20 cellular contexts compared by ENCODE assay signal in the genomic region with DNA sequence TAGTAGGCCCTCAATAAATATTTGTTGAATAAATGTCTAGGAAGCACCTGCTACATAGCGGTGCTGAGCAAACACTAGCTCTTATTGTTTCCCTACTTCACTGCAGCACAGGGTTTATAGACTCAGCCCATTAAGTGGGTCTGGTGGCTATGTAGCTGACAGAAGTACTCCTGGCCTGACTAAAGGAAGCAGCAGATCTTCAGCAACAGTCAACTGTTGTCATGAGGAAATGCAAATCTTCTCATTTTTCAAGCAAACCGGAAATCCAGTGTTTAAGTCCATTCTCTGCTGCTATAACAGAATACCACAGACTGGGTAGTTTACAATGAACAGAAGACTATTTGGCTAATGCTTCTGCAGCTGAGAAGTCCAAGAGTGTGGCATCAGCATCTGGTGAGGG. TPM values are rescaled to one million over a fixed set of nuclear protein-coding genes. Genes with fewer than 3 reads are reported as not detected.
A peak's percentile ranks its signal among the peaks of the same experiment; 100 is the strongest.
DNase-seq lines count a peak whose midpoint lies in the region; ATAC-seq, FAIRE-seq and TF ChIP-seq lines count a peak whose summit lies in the region.
"Had no signal": no experiment of that assay in that cellular context is flagged by ENCODE, and none has a peak within 500 bp of the region (broad histone marks: within the 10 kb centered on the region; RNA-seq: fewer than 3 reads in every experiment).

No MANE protein-coding gene starts in this region.

- H4K20me1 ChIP-seq in GM12878 (ENCODE audit: control insufficient read depth, insufficient read depth), result no peaks in the 10 kb centered on the region

- ATAC-seq in GM12878 (no peak), upper lobe of left lung (ENCODE audit: low FRiP score in 2 of 2) (no peak), HG03354 (IDR thresholded peaks at IDR 0.05; ENCODE audit: poor library complexity, severe bottlenecking, unreplicated experiment) (no peak)
- ATAC-seq: CD8-positive, alpha-beta T cell; gastrocnemius medialis; stimulated activated naive B cell treated with anti-CD40 and anti-IgM and Interleukin-4, amounts not matched to agents 10 μg/mL and 1 μg/mL and 100 μg/mL, for 72 hours had no signal

- FAIRE-seq in GM18507 (lab: Jason Lieb, UNC), result peak; percentile 45
- no peak for FAIRE-seq in GM12878 (lab: Jason Lieb, UNC)
- FAIRE-seq: colon, G401.6, HTR-8/SVneo had no signal

- DNase-seq in DMS153 (lab: John Stamatoyannopoulos, UW) (peak; percentile 35), DMS153 treated with DMSO at 0.1 percent for 48 hours (lab: John Stamatoyannopoulos, UW; ENCODE audit: unreplicated experiment) (no peak), GM18507 (ENCODE audit: extremely low spot score, insufficient read length, low read depth) (no peak), NCI-H2029 (lab: John Stamatoyannopoulos, UW) (peak; percentile 65), GM12878 (ENCODE audit: low read depth, low spot score) (no peak), NCI-H2227 (lab: John Stamatoyannopoulos, UW; ENCODE audit: unreplicated experiment) (no peak), upper lobe of left lung (no peak)
- DNase-seq: activated CD4-positive, CD25-positive, alpha-beta regulatory T cell treated with anti-CD3 and anti-CD28 coated beads, Interleukin-2, amount 50 U/mL, for 72 hours; activated CD8-positive, alpha-beta memory T cell treated with anti-CD3 and anti-CD28 coated beads, Interleukin-2, amount 50 U/mL, for 48 hours; activated naive CD4-positive, alpha-beta T cell treated with Interleukin-2 at 50 U/mL for 16 hours; CD8-positive, alpha-beta T cell; gastrocnemius medialis; NCI-H446 treated with DMSO at 0.1 percent for 48 hours; stimulated activated naive B cell treated with anti-CD40 and anti-IgM and Interleukin-4, amounts not matched to agents 10 μg/mL and 1 μg/mL and 100 μg/mL, for 72 hours; transverse colon had no signal

- RAD21 ChIA-PET in GM12878 (lab: Charles Lee; ENCODE audit: unreplicated experiment), result no interaction called here

- no peak overlapping the region for H3K4me2 ChIP-seq in GM12878 (ENCODE audit: control insufficient read depth, insufficient read depth)
- H3K4me2 ChIP-seq: smooth muscle cell had no signal

- no peak overlapping the region for H2AFZ ChIP-seq in GM12878 (ENCODE audit: control insufficient read depth, low read depth, low read length)

- TF ChIP-seq CTCF in GM12878 (IDR thresholded peaks at IDR 0.05 in 2 of 3, conservative IDR thresholded peaks at IDR 0.05 in 1 of 3; ENCODE audit: control insufficient read depth in 2 of 3, extremely low read depth in 1 of 3, insufficient read depth in 1 of 3, low read depth in 3 of 3, low read length in 3 of 3) (no peak), upper lobe of left lung (IDR thresholded peaks at IDR 0.05) (no peak)

- H3K27me3 ChIP-seq in GM12878 (replicated peaks in 1 of 2; ENCODE audit: control insufficient read depth in 2 of 2, insufficient read depth in 2 of 2, low read length in 1 of 2) (no peaks in the 10 kb centered on the region), upper lobe of left lung (no peaks in the 10 kb centered on the region)
- H3K27me3 ChIP-seq: gastrocnemius medialis, transverse colon had no signal

- H3K36me3 ChIP-seq in GM12878 (ENCODE audit: control insufficient read depth in 2 of 2, insufficient read depth in 2 of 2, low read length in 1 of 2) (no peaks in the 10 kb centered on the region), upper lobe of left lung (no peaks in the 10 kb centered on the region)
- H3K36me3 ChIP-seq: gastrocnemius medialis, transverse colon had no signal

- TF ChIP-seq EP300 in GM12878 (IDR thresholded peaks at IDR 0.05; ENCODE audit: borderline replicate concordance in 1 of 2, control insufficient read depth in 1 of 2, low read depth in 2 of 2, low read length in 2 of 2) (no peak), upper lobe of left lung (IDR thresholded peaks at IDR 0.05) (no peak)

- no peak overlapping the region for H3K4me3 ChIP-seq in GM12878
- no peak overlapping the region for H3K4me3 ChIP-seq in upper lobe of left lung
- H3K4me3 ChIP-seq: gastrocnemius medialis, smooth muscle cell, transverse colon had no signal

- H3K79me2 ChIP-seq in GM12878 (ENCODE audit: control insufficient read depth, insufficient read depth, low read length), result peaks cover 30% of the 10 kb centered on the region

- no peak for TF ChIP-seq POLR2A in GM12878 (IDR thresholded peaks at IDR 0.05; ENCODE audit: low read depth, low read length)
- TF ChIP-seq POLR2A in upper lobe of left lung (IDR thresholded peaks at IDR 0.05), result no peak

- POLR2A ChIA-PET in GM12878 (lab: Charles Lee), result no interaction called here

- SMC1A ChIA-PET in GM12878 (lab: Charles Lee; ENCODE audit: uncharacterized antibody, unreplicated experiment), result interaction anchor here (1.3 to 2.0 kb wide), 3 partner anchors 13 to 82 kb away, joined by 3 to 5 read pairs (median 3); no protein-coding TSS in a partner anchor

- intact Hi-C loops in GM12878 (cut with micrococcal nuclease; ENCODE audit: unreplicated experiment), result no loop called here

- in situ Hi-C loops in GM12878 (cut with MboI), result no loop called here

- 50% methylated on average over 2 of the region's 2 CpGs for WGBS in GM12878 (ENCODE audit: insufficient coverage, insufficient replicate concordance, low lambda C conversion rate, missing lambda C conversion rate)
- 73 to 88% methylated on average over 2 of the region's 2 CpGs for WGBS in upper lobe of left lung, 2 donors

- H3K27ac ChIP-seq in GM12878 (ENCODE audit: control insufficient read depth, insufficient read depth) (no peak overlapping the region), upper lobe of left lung (no peak overlapping the region)
- H3K27ac ChIP-seq: gastrocnemius medialis, transverse colon had no signal

- H3K4me1 ChIP-seq in GM12878 (ENCODE audit: control insufficient read depth, insufficient read depth, low read length) (peaks cover 8% of the 10 kb centered on the region), upper lobe of left lung (peaks cover 9 to 13% (median 10%) of the 10 kb centered on the region in 4 donors)

- H3K9me3 ChIP-seq in GM12878 (replicated peaks; ENCODE audit: control insufficient read depth, insufficient read depth, low read length) (no peaks in the 10 kb centered on the region; the same call in 1 of the 3 replicates), upper lobe of left lung (no peaks in the 10 kb centered on the region)
- H3K9me3 ChIP-seq: gastrocnemius medialis had no signal

- no TSS peak for BruUV-seq in GM12878 (replicated peaks; lab: Mats Ljungman, UMichigan)

- CTCF ChIA-PET in GM12878 (lab: Yijun Ruan, JAX), result interaction anchor here (1.5 to 2.2 kb wide), 2 partner anchors 30 to 83 kb away, joined by 4 to 6 read pairs; no protein-coding TSS in a partner anchor

- TF ChIP-seq RAD21 in GM12878 (IDR thresholded peaks at IDR 0.05; ENCODE audit: insufficient read depth, low read depth, low read length), result no peak

- H3K9ac ChIP-seq in GM12878 (ENCODE audit: control insufficient read depth, insufficient read depth, low read length), result no peak overlapping the region

TF ChIP-seq in GM12878, 131 proteins besides CTCF, POLR2A, EP300 and RAD21:
- no peak for TF ChIP-seq ZBTB11 (CRISPR knock-in tag; IDR thresholded peaks at IDR 0.05)
- TF ChIP-seq RFX5 (IDR thresholded peaks at IDR 0.05; ENCODE audit: low read depth, low read length), result peak; percentile 56; the same call in 1 of the 2 replicates
- 0 out of 3 replicates have a peak, but pooled peaks have one; percentile 41 for TF ChIP-seq POU2F2 (IDR thresholded peaks at IDR 0.05; ENCODE audit: borderline replicate concordance, low read depth, low read length)
- 0 out of 2 replicates have a peak, but pooled peaks have one; percentile 40 for TF ChIP-seq CREM (IDR thresholded peaks at IDR 0.05; ENCODE audit: low read depth)
- peak; percentile 64 for TF ChIP-seq CREB1 (IDR thresholded peaks at IDR 0.05; ENCODE audit: low read depth)
- no peak for TF ChIP-seq SIN3A (IDR thresholded peaks at IDR 0.05; ENCODE audit: low read depth, low read length)

RNA-seq across cellular contexts. Expression of gene TEX10, which starts 2.8 kb away (rescaled TPM):
- total RNA-seq in GM12878 (2013; cell fraction: nucleolus; rRNA removed), result 85.3 and 88.4 TPM in 2 replicates
- total RNA-seq in GM12878 (2014; rRNA removed), result 38.0 and 46.3 TPM in 2 replicates
- total RNA-seq in GM12878 (2014; rRNA removed; fragmentation: Illumina TruSeq; extraction: Trizol), result 35.1 and 35.5 TPM in 2 replicates
- 30.0 and 30.4 TPM in 2 replicates for total RNA-seq in GM12878 (2021)
- polyA plus RNA-seq in GM12878 (2011; ENCODE audit: low read depth), result 11.6 TPM
- 46.6 and 54.1 TPM in 2 replicates for polyA plus RNA-seq in GM12878 (2011; rRNA removed)
- 22.2 and 22.9 TPM in 2 replicates for polyA plus RNA-seq in GM12878 (2011; cell fraction: cytosol; rRNA removed)
- 28.5 and 31.8 TPM in 2 replicates for polyA plus RNA-seq in GM12878 (2011; cell fraction: nucleus; rRNA removed)
- 14.3 and 20.3 TPM in 2 replicates for polyA plus RNA-seq in GM12878 (2012)
- 37.0 and 41.3 TPM in 2 replicates for polyA plus RNA-seq in GM12878 (2014; fragmentation: Illumina TruSeq; extraction: Trizol)
- polyA plus RNA-seq in GM12878 (2014; fragmentation: Nextera tagmentation; extraction: Ambion mirVana), result 10 to 100 TPM; 17.4 to 25.8 TPM
- 23.4 and 27.8 TPM in 2 replicates for polyA plus RNA-seq in GM12878 (2014; rRNA removed)
- 10 to 100 TPM; 43.5 to 45.3 TPM for polyA plus RNA-seq in GM12878 (2016; fragmentation: Nextera tagmentation; extraction: Ambion mirVana)
- 44.7 and 52.7 TPM in 2 replicates for polyA minus RNA-seq in GM12878 (2011; rRNA and poly(A)+ RNA removed)
- polyA minus RNA-seq in GM12878 (2011; cell fraction: cytosol; rRNA and poly(A)+ RNA removed), result 11.4 and 12.8 TPM in 2 replicates
- 32.5 and 48.1 TPM in 2 replicates for polyA minus RNA-seq in GM12878 (2011; cell fraction: nucleus; rRNA and poly(A)+ RNA removed)
- 10 to 100 TPM in 4 of 6 donors, 1 to 10 TPM in 2; 6.2 to 17.3 (median 13.0) TPM for total RNA-seq in upper lobe of left lung

Comparison
In these comparisons a context has a peak if more than half of its experiments do, and no peak if none do; other contexts are left out.
1. DNase-seq: peak in DMS153 (single experiment) and NCI-H2029 (single experiment); none in DMS153 treated with DMSO at 0.1 percent for 48 hours (single experiment), GM18507 (single experiment), GM12878 (single experiment), NCI-H2227 (single experiment) and upper lobe of left lung (0 of 2).